29 cellular contexts compared by ENCODE assay signal in the genomic region with DNA sequence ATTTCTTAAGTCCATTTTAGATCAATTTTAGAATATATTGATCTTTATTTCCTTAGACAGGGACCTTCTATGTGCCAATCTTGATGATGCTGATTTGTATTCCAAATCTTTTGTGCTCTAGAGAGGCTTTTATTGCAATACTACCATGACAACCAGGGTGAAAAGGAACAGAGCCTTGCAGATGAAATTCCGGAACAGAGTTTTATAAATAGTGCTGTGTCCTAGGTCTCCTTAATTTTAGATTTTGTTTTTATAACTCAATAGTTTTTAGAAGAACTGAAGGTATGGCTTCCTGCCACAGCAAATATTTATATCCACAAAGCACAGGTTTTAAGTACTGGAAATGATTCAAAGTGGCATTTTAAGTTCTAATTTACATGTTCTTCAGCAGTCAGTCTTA.
"Had no signal": no experiment of that assay in that cellular context is flagged by ENCODE, and none has a peak within 500 bp of the region (broad histone marks: within the 10 kb centered on the region; RNA-seq: fewer than 3 reads in every experiment).

No MANE protein-coding gene starts in this region.

- H3K9me3 ChIP-seq: neutrophil, stomach, suprapubic skin, thoracic aorta, tibial artery, upper lobe of right lung had no signal

- H3K4me3 ChIP-seq: left ventricle myocardium inferior, lung, neural progenitor cell, skin epidermis, stomach, suprapubic skin, thoracic aorta, tibial artery, upper lobe of right lung had no signal

- H3K27me3 Mint-ChIP-seq: progenitor cell of endocrine pancreas had no signal

- H3K4me1 Mint-ChIP-seq: mesothelial cell of epicardium; naive B cell; natural killer cell; nephron progenitor cell; stimulated activated naive B cell treated with anti-CD40 and anti-IgM and Interleukin-4, amounts not matched to agents 10 μg/mL and 1 μg/mL and 100 μg/mL, for 72 hours had no signal

- H3K9me3 Mint-ChIP-seq: nephron progenitor cell had no signal

- H3K4me1 ChIP-seq: left ventricle myocardium inferior, neural progenitor cell, stomach, suprapubic skin, tibial artery, upper lobe of right lung had no signal

- H3K4me3 Mint-ChIP-seq: mesothelial cell of epicardium; naive B cell; natural killer cell; nephron progenitor cell; neural progenitor cell; stimulated activated naive B cell treated with anti-CD40 and anti-IgM and Interleukin-4, amounts not matched to agents 10 μg/mL and 1 μg/mL and 100 μg/mL, for 72 hours had no signal

- H3K27ac Mint-ChIP-seq: mesothelial cell of epicardium; naive B cell; natural killer cell; nephron progenitor cell; neural progenitor cell; progenitor cell of endocrine pancreas; stimulated activated naive B cell treated with anti-CD40 and anti-IgM and Interleukin-4, amounts not matched to agents 10 μg/mL and 1 μg/mL and 100 μg/mL, for 72 hours had no signal

- H3K36me3 Mint-ChIP-seq: mesothelial cell of epicardium, natural killer cell, neural progenitor cell had no signal

- H3K27me3 ChIP-seq: neural progenitor cell, neutrophil, stomach, tibial artery, upper lobe of right lung had no signal

- H3K36me3 ChIP-seq: left ventricle myocardium inferior, neural progenitor cell, neutrophil, stomach, suprapubic skin, thoracic aorta, tibial artery, upper lobe of right lung had no signal

- DNase-seq: hippocampal formation; left colon; left ventricle myocardium inferior; mesendoderm; naive B cell; natural killer cell; nephron progenitor cell; occipital lobe; retina; right cardiac atrium; stimulated activated CD4-positive, alpha-beta T cell treated with anti-CD3 and anti-CD28 coated beads, Interleukin-12 subunit alpha, Interleukin-12 subunit beta, amount 100 ng/mL, for 4 hours; stimulated activated CD4-positive, alpha-beta T cell treated with anti-CD3 and anti-CD28 coated beads, Interleukin-15, amount 100 ng/mL, for 24 hours; stimulated activated CD4-positive, alpha-beta T cell treated with anti-CD3 and anti-CD28 coated beads, Interleukin-2, amount 100 ng/mL, for 24 hours; stimulated activated CD4-positive, alpha-beta T cell treated with anti-CD3 and anti-CD28 coated beads, Interleukin-4, amount 100 ng/mL, for 1 hour; stimulated activated naive B cell treated with anti-CD40 and anti-IgM and Interleukin-4, amounts not matched to agents 10 μg/mL and 1 μg/mL and 100 μg/mL, for 72 hours; stimulated activated naive CD8-positive, alpha-beta T cell treated with anti-CD3 and anti-CD28 coated beads, Interleukin-15, Interleukin-2, amounts not matched to agents 100 U/mL and 50 U/mL, for 24 hours; stomach; tibial artery; trophoblast cell; upper lobe of right lung had no signal

- ATAC-seq: left colon; natural killer cell; right cardiac atrium; sciatic nerve; stimulated activated naive B cell treated with anti-CD40 and anti-IgM and Interleukin-4, amounts not matched to agents 10 μg/mL and 1 μg/mL and 100 μg/mL, for 72 hours; stimulated activated naive CD8-positive, alpha-beta T cell treated with anti-CD3 and anti-CD28 coated beads, Interleukin-15, Interleukin-2, amounts not matched to agents 100 U/mL and 50 U/mL, for 24 hours; upper lobe of right lung had no signal

- H3K9ac ChIP-seq: neural progenitor cell had no signal

- H3K27ac ChIP-seq: left ventricle myocardium inferior, neural progenitor cell, neutrophil, skin epidermis, stomach, suprapubic skin, thoracic aorta, tibial artery, upper lobe of right lung had no signal
